Comparison of ENCODE assay signal across 1 cellular context in the genomic region with DNA sequence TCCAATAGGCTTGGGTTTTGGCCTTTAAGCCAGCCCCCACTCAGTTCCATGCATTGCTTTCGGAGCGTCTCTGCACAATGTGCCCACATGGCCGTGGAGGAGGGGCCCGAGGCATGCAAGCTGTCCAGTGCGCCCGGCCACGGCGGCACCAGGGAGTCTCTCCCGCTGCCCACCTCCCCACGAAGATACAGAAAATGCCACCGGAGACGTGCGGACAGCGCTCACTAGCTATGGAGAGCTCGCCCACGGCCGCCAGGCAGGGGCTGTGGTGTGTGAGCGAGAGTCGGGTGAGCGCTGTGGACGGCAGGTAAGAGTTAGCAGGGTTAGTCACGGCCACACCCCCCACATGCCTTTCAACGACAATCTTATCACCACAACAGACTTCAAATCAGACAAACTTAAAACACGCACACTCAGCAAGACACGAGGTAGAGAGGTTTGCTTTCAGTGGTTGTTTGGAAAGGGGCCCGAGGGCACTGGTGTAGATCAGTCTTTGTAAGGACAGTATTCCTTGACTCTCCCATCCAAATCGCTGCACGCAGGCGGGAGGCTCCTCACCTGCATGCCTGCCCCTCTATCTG.
TF ChIP-seq lines count a peak whose summit lies in the region.

No MANE protein-coding gene starts in this region.

TF ChIP-seq in HepG2, 621 proteins besides CTCF, POLR2A, EP300 and RAD21:
- peak; percentile 23; the same call in 1 of the 2 replicates for TF ChIP-seq MAFF (IDR thresholded peaks at IDR 0.05; ENCODE audit: low read depth, low read length)
- TF ChIP-seq MAFK (conservative IDR thresholded peaks at IDR 0.05 in 1 of 2, IDR thresholded peaks at IDR 0.05 in 1 of 2; ENCODE audit: low read length in 2 of 2): peak; percentile 37 to 56
- TF ChIP-seq ZNF660 (CRISPR knock-in tag; IDR thresholded peaks at IDR 0.05; ENCODE audit: borderline replicate concordance, low read depth): no peak
